Comparison of ENCODE assay signal across 7 cellular contexts in genomic region chr5:177375516-177375915, GRCh38. TPM values are rescaled to one million over a fixed set of nuclear protein-coding genes. Genes with fewer than 3 reads are reported as not detected.
"Had no signal": no experiment of that assay in that cellular context is flagged by ENCODE, and none has a peak within 500 bp of the region (broad histone marks: within the 10 kb centered on the region; RNA-seq: fewer than 3 reads in every experiment).

No MANE protein-coding gene starts in this region.

RNA-seq across cellular contexts. Expression of gene SLC34A1, which starts 8.7 kb away (rescaled TPM):
- total RNA-seq: activated B cell treated with CpG ODN at 0.5 μM for 24 hours, bronchial epithelial cell, SJCRH30 had no signal

RNA-seq across cellular contexts. Expression of gene PFN3, which starts 24.9 kb away (rescaled TPM):
- total RNA-seq: activated B cell treated with CpG ODN at 0.5 μM for 24 hours; activated CD4-positive, alpha-beta memory T cell treated with anti-CD3 and anti-CD28 coated beads, Interleukin-2, amount 10 ng/mL, durations not matched to agents 7 days and 5 days; activated T-cell treated with anti-CD3 and anti-CD28 coated beads, Interleukin-2, amount 50 U/mL, for 72 hours; activated T-helper 17 cell treated with anti-CD3 and anti-CD28 coated beads, Interleukin-2, amount 50 U/mL, for 72 hours; bronchial epithelial cell; M059J; SJCRH30 had no signal
